ENCODE assay signal across 2 cellular contexts in genomic region chr21:43911015-43911934, GRCh38.
A peak's percentile ranks its signal among the peaks of the same experiment; 100 is the strongest.
TF ChIP-seq lines count a peak whose summit lies in the region.

No MANE protein-coding gene starts in this region.

TF ChIP-seq in IMR-90, 13 proteins besides CTCF, POLR2A, EP300 and RAD21 (continued from another document):
- TF ChIP-seq CEBPB (IDR thresholded peaks at IDR 0.05; ENCODE audit: low read depth, low read length): 0 out of 2 replicates have a peak, but pooled peaks have one; percentile 8
TF ChIP-seq in IMR-90: peak in this region for 1.

TF ChIP-seq in liver, 16 proteins besides CTCF, POLR2A, EP300 and RAD21 (continued from another document):
- TF ChIP-seq SP1 (IDR thresholded peaks at IDR 0.05): peak; percentile 89
- peak; percentile 22 to 52 for TF ChIP-seq EGR1 (IDR thresholded peaks at IDR 0.05; ENCODE audit: low read depth in 2 of 2)
- peak in 1 of 2 donors; percentile 41 for TF ChIP-seq GABPA (IDR thresholded peaks at IDR 0.05 in 1 of 2, conservative IDR thresholded peaks at IDR 0.05 in 1 of 2)
- TF ChIP-seq ATF3 (IDR thresholded peaks at IDR 0.05): no peak
- TF ChIP-seq ZBTB33 (IDR thresholded peaks at IDR 0.05): peak; percentile 73
- peak; percentile 87 for TF ChIP-seq MAX (IDR thresholded peaks at IDR 0.05)
- no peak for TF ChIP-seq FOXA1 (IDR thresholded peaks at IDR 0.05)
- TF ChIP-seq NR2F2 (IDR thresholded peaks at IDR 0.05): peak; percentile 58
- TF ChIP-seq REST (IDR thresholded peaks at IDR 0.05): peak; percentile 69
- peak; percentile 58 to 84 for TF ChIP-seq JUND (IDR thresholded peaks at IDR 0.05)
- peak; percentile 92 to 95 for TF ChIP-seq HNF4A (conservative IDR thresholded peaks at IDR 0.05)
- peak; percentile 98 to 99 for TF ChIP-seq RXRA (IDR thresholded peaks at IDR 0.05)
- no peak for TF ChIP-seq FOXA2 (IDR thresholded peaks at IDR 0.05)
- TF ChIP-seq YY1 (IDR thresholded peaks at IDR 0.05): peak; percentile 62
